24 cellular contexts compared by ENCODE assay signal in the genomic region with DNA sequence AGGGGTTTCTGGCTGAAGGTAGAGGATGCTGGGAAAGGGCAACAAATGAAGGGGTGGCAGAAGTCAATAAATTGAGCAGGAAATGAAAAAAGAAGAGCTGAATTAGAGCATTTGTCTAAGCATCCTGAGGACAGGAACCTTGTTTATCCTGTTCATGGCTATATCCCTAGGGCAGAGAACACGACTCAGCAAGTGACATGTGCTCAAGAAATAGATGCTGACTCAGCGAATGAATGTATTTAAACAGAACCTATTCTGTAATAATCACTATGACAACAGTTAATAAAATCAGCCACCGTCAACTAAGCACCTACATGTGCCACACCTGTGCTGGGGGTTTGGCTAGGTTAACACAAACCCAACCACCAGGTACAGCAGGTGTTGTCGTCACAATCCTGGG.
"Had no signal": no experiment of that assay in that cellular context is flagged by ENCODE, and none has a peak within 500 bp of the region (broad histone marks: within the 10 kb centered on the region; RNA-seq: fewer than 3 reads in every experiment).

No MANE protein-coding gene starts in this region.

- ATAC-seq: gastroesophageal sphincter; heart left ventricle; left cardiac atrium; left lung; naive thymus-derived CD4-positive, alpha-beta T cell; right cardiac atrium; stimulated activated naive B cell treated with anti-CD40 and anti-IgM and Interleukin-4, amounts not matched to agents 10 μg/mL and 1 μg/mL and 100 μg/mL, for 72 hours had no signal

- H3K79me2 ChIP-seq: hepatocyte had no signal

- H3K4me2 ChIP-seq: hepatocyte had no signal

- H3K4me1 ChIP-seq: gastroesophageal sphincter, heart left ventricle, left lung, prostate gland, tibial nerve, upper lobe of left lung had no signal

- FAIRE-seq: urothelium cell line had no signal

- H3K9me3 ChIP-seq: gastroesophageal sphincter, heart left ventricle, left lung, prostate gland, spleen, thoracic aorta, tibial nerve, upper lobe of left lung had no signal

- H3K27me3 ChIP-seq: gastroesophageal sphincter, heart left ventricle, hepatocyte, left lung, spleen, tibial nerve, upper lobe of left lung had no signal

- H2AFZ ChIP-seq: hepatocyte had no signal

- H3K27ac ChIP-seq: gastroesophageal sphincter, heart left ventricle, hepatocyte, left lung, prostate gland, spleen, thoracic aorta, tibial nerve, upper lobe of left lung had no signal

- H3K4me3 ChIP-seq: gastroesophageal sphincter, heart left ventricle, hepatocyte, left lung, prostate gland, skin epidermis, spleen, thoracic aorta, tibial nerve, upper lobe of left lung had no signal

- DNase-seq: cerebellar nuclear complex; cortex of kidney; endodermal cell; foreskin fibroblast; heart left ventricle; left cardiac atrium; left lung; mesendoderm; midbrain; naive thymus-derived CD4-positive, alpha-beta T cell; nephron progenitor cell; nucleus accumbens; right cardiac atrium; spleen; stimulated activated CD4-positive, alpha-beta T cell treated with anti-CD3 and anti-CD28 coated beads, Interleukin-4, amount 100 ng/mL, for 4 hours; stimulated activated naive B cell treated with anti-CD40 and anti-IgM and Interleukin-4, amounts not matched to agents 10 μg/mL and 1 μg/mL and 100 μg/mL, for 72 hours; upper lobe of left lung had no signal

- H3K36me3 ChIP-seq: heart left ventricle, prostate gland, spleen, tibial nerve, upper lobe of left lung had no signal
